Comparison of ENCODE assay signal across 1 cellular context in genomic region chr7:6451224-6451705, GRCh38.
TF ChIP-seq lines count a peak whose summit lies in the region.

No MANE protein-coding gene starts in this region.

TF ChIP-seq in HepG2, 621 proteins besides CTCF, POLR2A, EP300 and RAD21:
- TF ChIP-seq CBX5 (CRISPR knock-in tag; IDR thresholded peaks at IDR 0.05; ENCODE audit: borderline replicate concordance) (no peak), CEBPG (CRISPR knock-in tag; IDR thresholded peaks at IDR 0.05) (no peak), MAFF (IDR thresholded peaks at IDR 0.05; ENCODE audit: low read depth, low read length) (peak; percentile 34; the same call in 1 of the 2 replicates), ZNF446 (CRISPR knock-in tag; IDR thresholded peaks at IDR 0.05) (no peak), ZNF530 (CRISPR knock-in tag; IDR thresholded peaks at IDR 0.05; ENCODE audit: low read depth) (no peak), JUND (CRISPR knock-in tag; IDR thresholded peaks at IDR 0.05) (no peak), RFX1 (IDR thresholded peaks at IDR 0.05) (no peak)
